In genomic region chr1:158286487-158286886, GRCh38 we compare ENCODE assay signal across 23 cellular contexts. TPM values are rescaled to one million over a fixed set of nuclear protein-coding genes. Genes with fewer than 3 reads are reported as not detected.
DNase-seq lines count a peak whose midpoint lies in the region; ATAC-seq and TF ChIP-seq lines count a peak whose summit lies in the region.
"Had no signal": no experiment of that assay in that cellular context is flagged by ENCODE, and none has a peak within 500 bp of the region (broad histone marks: within the 10 kb centered on the region; RNA-seq: fewer than 3 reads in every experiment).

No MANE protein-coding gene starts in this region.

- H3K4me1 Mint-ChIP-seq in progenitor cell of endocrine pancreas (ENCODE audit: low read depth): no peaks in the 10 kb centered on the region

- no peaks in the 10 kb centered on the region for H3K27me3 Mint-ChIP-seq in progenitor cell of endocrine pancreas

- no peaks in the 10 kb centered on the region; the same call in 1 of the 2 replicates for H3K79me2 ChIP-seq in OCI-LY3 (ENCODE audit: low read length)

- H3K27me3 ChIP-seq in OCI-LY3 (ENCODE audit: low read depth, low read length): no peaks in the 10 kb centered on the region
- H3K27me3 ChIP-seq: BE2C, body of pancreas, colonic mucosa, upper lobe of left lung had no signal

- H3K36me3 Mint-ChIP-seq in progenitor cell of endocrine pancreas (ENCODE audit: insufficient read depth): no peaks in the 10 kb centered on the region
- H3K36me3 Mint-ChIP-seq: activated CD8-positive, alpha-beta memory T cell treated with anti-CD3 and anti-CD28 coated beads, Interleukin-2, amount 10 ng/mL, durations not matched to agents 7 days and 5 days had no signal

- H3K27ac ChIP-seq in OCI-LY3 (ENCODE audit: low read length): peak overlapping the region; percentile 94
- H3K27ac ChIP-seq: colonic mucosa, GM23248 had no signal

- no peaks in the 10 kb centered on the region for H4K20me1 ChIP-seq in OCI-LY3 (ENCODE audit: insufficient read depth, low read length)

- 0 out of 2 replicates have a peak, but pooled peaks cover 5% of the 10 kb centered on the region for H3K9me3 ChIP-seq in OCI-LY3 (ENCODE audit: insufficient read depth, low read length)
- H3K9me3 ChIP-seq: BE2C, body of pancreas, colonic mucosa, upper lobe of left lung had no signal

- H3K27ac Mint-ChIP-seq in progenitor cell of endocrine pancreas: peak overlapping the region; percentile 6

- H3K4me2 ChIP-seq in OCI-LY3 (ENCODE audit: low read length): peak overlapping the region; percentile 92

- peak; percentile 24 for ATAC-seq in HG02623 (IDR thresholded peaks at IDR 0.05; ENCODE audit: unreplicated experiment)
- ATAC-seq in left lobe of liver: no peak
- ATAC-seq: activated CD8-positive, alpha-beta memory T cell treated with anti-CD3 and anti-CD28 coated beads, Interleukin-2, amount 10 ng/mL, durations not matched to agents 7 days and 5 days; body of pancreas had no signal

- no peak for TF ChIP-seq CTCF in GM12865 (IDR thresholded peaks at IDR 0.05; ENCODE audit: insufficient read depth, low read depth, low read length, missing control alignments)
- no peak for TF ChIP-seq CTCF in OCI-LY3 (IDR thresholded peaks at IDR 0.05; ENCODE audit: low read depth, low read length)
- no peak for TF ChIP-seq CTCF in progenitor cell of endocrine pancreas (IDR thresholded peaks at IDR 0.05; ENCODE audit: unreplicated experiment)

- peaks cover 85% of the 10 kb centered on the region for H3K4me1 ChIP-seq in OCI-LY3 (ENCODE audit: low read length)
- H3K4me1 ChIP-seq: BE2C, body of pancreas, colonic mucosa, upper lobe of left lung had no signal

- DNase-seq in GM12865 (ENCODE audit: low read depth): peak; percentile 21
- DNase-seq in progenitor cell of endocrine pancreas (ENCODE audit: low spot score, unreplicated experiment): no peak
- DNase-seq in left lobe of liver (ENCODE audit: low spot score): no peak
- DNase-seq in stimulated activated naive CD4-positive, alpha-beta T cell (lab: John Stamatoyannopoulos, UW): no peak
- DNase-seq in stimulated activated CD4-positive, alpha-beta T cell treated with anti-CD3 and anti-CD28 coated beads, Interleukin-15, amount 100 ng/mL, for 24 hours: no peak
- no peak for DNase-seq in activated CD4-positive, CD25-positive, alpha-beta regulatory T cell treated with anti-CD3 and anti-CD28 coated beads, Interleukin-2, amount 50 U/mL, for 72 hours
- DNase-seq: activated CD8-positive, alpha-beta memory T cell treated with anti-CD3 and anti-CD28 coated beads, Interleukin-2, amount 10 ng/mL, durations not matched to agents 7 days and 5 days; activated naive CD4-positive, alpha-beta T cell treated with anti-CD3 and anti-CD28 coated beads, Interleukin-2, amount 50 U/mL, for 16 hours; BE2C; GM23248; IMR-90; NCI-H2171; NCI-H774; stimulated activated CD4-positive, alpha-beta T cell treated with anti-CD3 and anti-CD28 coated beads, Interleukin-4, amount 100 ng/mL, for 4 hours; SW 1271 had no signal

- H3K4me3 Mint-ChIP-seq in progenitor cell of endocrine pancreas (ENCODE audit: low read depth): no peak overlapping the region
- H3K4me3 Mint-ChIP-seq: activated CD8-positive, alpha-beta memory T cell treated with anti-CD3 and anti-CD28 coated beads, Interleukin-2, amount 10 ng/mL, durations not matched to agents 7 days and 5 days had no signal

- H2AFZ ChIP-seq in OCI-LY3 (ENCODE audit: low read depth, low read length): no peak overlapping the region
- H2AFZ ChIP-seq: GM23248 had no signal

- H3K36me3 ChIP-seq in OCI-LY3 (replicated peaks; ENCODE audit: low read depth, low read length): peaks cover 9% of the 10 kb centered on the region
- H3K36me3 ChIP-seq: BE2C, colonic mucosa, upper lobe of left lung had no signal

- no peak overlapping the region for H3K4me3 ChIP-seq in GM12865 (ENCODE audit: low read depth, low read length)
- H3K4me3 ChIP-seq in OCI-LY3 (ENCODE audit: low read length): peak overlapping the region; percentile 68
- H3K4me3 ChIP-seq: body of pancreas, colonic mucosa, GM23248, upper lobe of left lung had no signal

- peaks cover 2% of the 10 kb centered on the region for H3K9me3 Mint-ChIP-seq in progenitor cell of endocrine pancreas (ENCODE audit: low read depth)

- peak overlapping the region; percentile 80 for H3K9ac ChIP-seq in OCI-LY3 (ENCODE audit: low read length)
- H3K9ac ChIP-seq: GM23248 had no signal

RNA-seq across cellular contexts. Expression of gene CD1C, which starts 3.2 kb away (rescaled TPM):
- total RNA-seq in progenitor cell of endocrine pancreas: not detected in 2 replicates
- total RNA-seq in left lobe of liver: not detected
- total RNA-seq: activated CD8-positive, alpha-beta memory T cell treated with anti-CD3 and anti-CD28 coated beads, Interleukin-2, amount 10 ng/mL, durations not matched to agents 7 days and 5 days; GM23248; IMR-90; osteoblast; RPMI7951 had no signal

RNA-seq across cellular contexts. Expression of gene CD1A, which starts 32.3 kb away (rescaled TPM):
- not detected in 2 replicates for total RNA-seq in progenitor cell of endocrine pancreas
- not detected for total RNA-seq in left lobe of liver
- total RNA-seq: activated CD8-positive, alpha-beta memory T cell treated with anti-CD3 and anti-CD28 coated beads, Interleukin-2, amount 10 ng/mL, durations not matched to agents 7 days and 5 days; body of pancreas; GM23248; IMR-90; osteoblast; RPMI7951 had no signal

RNA-seq across cellular contexts. Expression of gene CD1B, which starts 44.8 kb away (rescaled TPM):
- total RNA-seq in progenitor cell of endocrine pancreas (not detected in 2 replicates), left lobe of liver (not detected)
- total RNA-seq: activated CD8-positive, alpha-beta memory T cell treated with anti-CD3 and anti-CD28 coated beads, Interleukin-2, amount 10 ng/mL, durations not matched to agents 7 days and 5 days; colonic mucosa; GM23248; IMR-90; mucosa of gallbladder; osteoblast; RPMI7951 had no signal
